ENCODE assay signal across 35 cellular contexts in the genomic region with DNA sequence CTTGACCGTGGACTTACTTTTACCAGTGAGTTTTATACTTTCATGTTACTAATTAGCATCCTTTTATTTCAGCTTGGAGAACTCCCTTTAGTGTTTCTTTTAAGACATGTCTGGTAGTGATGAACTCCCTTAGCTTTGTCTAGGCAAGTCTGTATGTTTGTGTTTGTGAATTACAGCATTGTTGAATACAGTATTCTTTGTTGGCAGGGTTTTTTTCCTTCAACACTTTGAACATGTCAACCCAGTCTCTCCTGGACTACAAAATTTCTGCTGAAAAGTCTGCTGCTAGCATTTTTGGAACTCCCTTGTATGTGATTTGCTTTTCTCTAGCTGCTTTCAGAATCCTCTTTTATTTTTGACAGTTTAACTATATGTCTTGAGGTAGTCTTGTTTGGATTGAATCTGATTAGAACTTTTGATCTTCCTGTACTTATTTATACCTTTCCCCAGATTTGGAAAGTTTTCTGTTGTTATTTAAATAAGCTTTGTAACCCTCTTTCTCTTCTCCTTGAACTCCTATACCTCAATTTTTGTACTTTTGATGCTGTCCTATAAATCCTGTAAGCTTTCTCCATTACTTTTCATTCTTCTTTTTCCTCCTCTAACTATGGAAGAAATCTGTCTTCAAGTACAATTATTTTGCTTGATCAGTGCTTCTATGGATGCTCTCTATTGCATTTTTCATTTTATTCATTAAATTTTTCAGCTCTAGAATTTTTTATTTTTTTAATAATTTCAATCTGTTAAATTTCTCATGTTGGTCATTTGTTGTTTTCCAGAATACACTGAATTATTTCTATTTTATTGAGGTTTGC.
"Had no signal": no experiment of that assay in that cellular context is flagged by ENCODE, and none has a peak within 500 bp of the region (broad histone marks: within the 10 kb centered on the region; RNA-seq: fewer than 3 reads in every experiment).

No MANE protein-coding gene starts in this region.

- H3K27ac Mint-ChIP-seq: activated B cell treated with CpG ODN at 0.5 μM for 24 hours; activated CD8-positive, alpha-beta T cell treated with anti-CD3 and anti-CD28 coated beads for 36 hours; activated naive CD4-positive, alpha-beta T cell treated with anti-CD3 and anti-CD28 coated beads for 36 hours; activated naive CD4-positive, alpha-beta T cell treated with anti-CD3 and anti-CD28 coated beads, Interleukin-2, amount 50 U/mL, for 24 hours; activated naive CD8-positive, alpha-beta T cell treated with anti-CD3 and anti-CD28 coated beads for 36 hours; activated naive CD8-positive, alpha-beta T cell treated with anti-CD3 and anti-CD28 coated beads, Interleukin-2, amount 50 U/mL, for 24 hours; activated T-helper 1 cell treated with anti-CD3 and anti-CD28 coated beads, Interleukin-12 subunit alpha, Interleukin-12 subunit beta, Interleukin-2, Interleukin-4 antibody, amounts not matched to agents 30 ng/mL and 10 ng/mL and 1 ng/mL, durations not matched to agents 14 hours and 24 hours and 36 hours; activated T-helper 2 cell treated with anti-CD3 and anti-CD28 coated beads, Interferon-gamma antibody, Interleukin-2, Interleukin-4, amounts not matched to agents 10 μg/mL and 5 μg/mL and 100 μg/mL, durations not matched to agents 14 hours and 24 hours and 36 hours; dendritic cell treated with granulocyte-macrophage colony-stimulating factor and Interleukin-4, amounts not matched to agents 40 ng/mL and 50 ng/mL, for 4 days; T-helper 17 cell; T-helper 2 cell treated with Interferon-gamma antibody and Interleukin-4, amounts not matched to agents 5 μg/mL and 100 μg/mL, for 36 hours had no signal

- H3K27me3 ChIP-seq: brain microvascular endothelial cell, dorsolateral prefrontal cortex, esophagus squamous epithelium, gastroesophageal sphincter, heart right ventricle, hepatocyte had no signal

- H3K4me3 ChIP-seq: coronary artery, dorsolateral prefrontal cortex, esophagus squamous epithelium, gastroesophageal sphincter, heart right ventricle, hepatocyte had no signal

- H3K27ac ChIP-seq: brain microvascular endothelial cell, coronary artery, dorsolateral prefrontal cortex, epithelial cell of prostate, esophagus squamous epithelium, gastroesophageal sphincter, heart right ventricle, hepatocyte, WERI-Rb-1 had no signal

- DNase-seq: activated B cell treated with CpG ODN at 0.5 μM for 24 hours; activated CD4-positive, alpha-beta T cell treated with anti-CD3 and anti-CD28 coated beads for 48 hours; activated CD4-positive, alpha-beta T cell treated with anti-CD3 and anti-CD28 coated beads, Interleukin-2, amount 50 U/mL, for 1 hour; activated CD4-positive, alpha-beta T cell treated with anti-CD3 and anti-CD28 coated beads, Interleukin-2, amount 50 U/mL, for 48 hours; activated CD8-positive, alpha-beta memory T cell treated with anti-CD3 and anti-CD28 coated beads for 24 hours; activated CD8-positive, alpha-beta T cell treated with anti-CD3 and anti-CD28 coated beads for 36 hours; activated effector memory CD4-positive, alpha-beta T cell treated with anti-CD3 and anti-CD28 coated beads, Interleukin-2, amount 50 U/mL, for 16 hours; activated naive CD4-positive, alpha-beta T cell treated with anti-CD3 and anti-CD28 coated beads for 36 hours; activated naive CD8-positive, alpha-beta T cell treated with anti-CD3 and anti-CD28 coated beads for 36 hours; activated naive CD8-positive, alpha-beta T cell treated with anti-CD3 and anti-CD28 coated beads, Interleukin-2, amount 50 U/mL, for 24 hours; activated T-cell treated with anti-CD3 and anti-CD28 coated beads, Interleukin-2, amount 50 U/mL, for 1 hour; activated T-cell treated with anti-CD3 and anti-CD28 coated beads, Interleukin-2, amount 50 U/mL, for 48 hours; brain microvascular endothelial cell; dorsolateral prefrontal cortex; effector memory CD4-positive, alpha-beta T cell; esophagus squamous epithelium; foreskin melanocyte; heart right ventricle; T-helper 17 cell; T1000; WERI-Rb-1 had no signal

- ATAC-seq: activated CD4-positive, CD25-positive, alpha-beta regulatory T cell treated with anti-CD3 and anti-CD28 coated beads, Interleukin-2, amount 50 U/mL, for 24 hours; activated CD8-positive, alpha-beta T cell treated with anti-CD3 and anti-CD28 coated beads for 36 hours; activated naive CD8-positive, alpha-beta T cell treated with anti-CD3 and anti-CD28 coated beads, Interleukin-2, amount 50 U/mL, for 24 hours; gastroesophageal sphincter; heart right ventricle; T-helper 17 cell had no signal

- H3K36me3 ChIP-seq: brain microvascular endothelial cell had no signal

- H3K27me3 Mint-ChIP-seq: activated B cell treated with CpG ODN at 0.5 μM for 24 hours; activated CD8-positive, alpha-beta T cell treated with anti-CD3 and anti-CD28 coated beads for 36 hours; activated naive CD4-positive, alpha-beta T cell treated with anti-CD3 and anti-CD28 coated beads, Interleukin-2, amount 50 U/mL, for 24 hours; activated naive CD8-positive, alpha-beta T cell treated with anti-CD3 and anti-CD28 coated beads for 36 hours; activated naive CD8-positive, alpha-beta T cell treated with anti-CD3 and anti-CD28 coated beads, Interleukin-2, amount 50 U/mL, for 24 hours; central memory CD8-positive, alpha-beta T cell; dendritic cell treated with granulocyte-macrophage colony-stimulating factor and Interleukin-4, amounts not matched to agents 40 ng/mL and 50 ng/mL, for 4 days; T-helper 17 cell had no signal

- H2AFZ ChIP-seq: hepatocyte had no signal

- H3K4me3 Mint-ChIP-seq: activated B cell treated with CpG ODN at 0.5 μM for 24 hours; activated CD8-positive, alpha-beta T cell treated with anti-CD3 and anti-CD28 coated beads for 36 hours; activated naive CD4-positive, alpha-beta T cell treated with anti-CD3 and anti-CD28 coated beads for 36 hours; activated naive CD4-positive, alpha-beta T cell treated with anti-CD3 and anti-CD28 coated beads, Interleukin-2, amount 50 U/mL, for 24 hours; activated naive CD8-positive, alpha-beta T cell treated with anti-CD3 and anti-CD28 coated beads for 36 hours; activated naive CD8-positive, alpha-beta T cell treated with anti-CD3 and anti-CD28 coated beads, Interleukin-2, amount 50 U/mL, for 24 hours; activated T-helper 1 cell treated with anti-CD3 and anti-CD28 coated beads, Interleukin-12 subunit alpha, Interleukin-12 subunit beta, Interleukin-2, Interleukin-4 antibody, amounts not matched to agents 30 ng/mL and 10 ng/mL and 1 ng/mL, durations not matched to agents 14 hours and 24 hours and 36 hours; central memory CD8-positive, alpha-beta T cell; dendritic cell treated with granulocyte-macrophage colony-stimulating factor and Interleukin-4, amounts not matched to agents 40 ng/mL and 50 ng/mL, for 4 days; T-helper 17 cell; T-helper 2 cell treated with Interferon-gamma antibody and Interleukin-4, amounts not matched to agents 5 μg/mL and 100 μg/mL, for 36 hours had no signal

- FAIRE-seq: astrocyte, bronchial epithelial cell, endothelial cell of umbilical vein had no signal

- H3K4me2 ChIP-seq: hepatocyte had no signal
